1 cellular context compared by ENCODE assay signal in genomic region chr16:67435758-67436164, GRCh38.
A peak's percentile ranks its signal among the peaks of the same experiment; 100 is the strongest.
TF ChIP-seq lines count a peak whose summit lies in the region.

No MANE protein-coding gene starts in this region.

TF ChIP-seq in HepG2, 621 proteins besides CTCF, POLR2A, EP300 and RAD21:
- TF ChIP-seq AGO2 (optimal IDR thresholded peaks at IDR 0.05; ENCODE audit: low read depth, low read length) (peak; percentile 86), SYNCRIP (IDR thresholded peaks at IDR 0.05; ENCODE audit: insufficient read depth, low read depth, low read length) (no peak), NONO (IDR thresholded peaks at IDR 0.05) (no peak), NONO (CRISPR knock-in tag; conservative IDR thresholded peaks at IDR 0.05) (0 out of 2 replicates have a peak, but pooled peaks have one; percentile 29), CEBPB (IDR thresholded peaks at IDR 0.05; ENCODE audit: borderline replicate concordance, low read depth, low read length) (no peak)
- TF ChIP-seq, protein P1, sequence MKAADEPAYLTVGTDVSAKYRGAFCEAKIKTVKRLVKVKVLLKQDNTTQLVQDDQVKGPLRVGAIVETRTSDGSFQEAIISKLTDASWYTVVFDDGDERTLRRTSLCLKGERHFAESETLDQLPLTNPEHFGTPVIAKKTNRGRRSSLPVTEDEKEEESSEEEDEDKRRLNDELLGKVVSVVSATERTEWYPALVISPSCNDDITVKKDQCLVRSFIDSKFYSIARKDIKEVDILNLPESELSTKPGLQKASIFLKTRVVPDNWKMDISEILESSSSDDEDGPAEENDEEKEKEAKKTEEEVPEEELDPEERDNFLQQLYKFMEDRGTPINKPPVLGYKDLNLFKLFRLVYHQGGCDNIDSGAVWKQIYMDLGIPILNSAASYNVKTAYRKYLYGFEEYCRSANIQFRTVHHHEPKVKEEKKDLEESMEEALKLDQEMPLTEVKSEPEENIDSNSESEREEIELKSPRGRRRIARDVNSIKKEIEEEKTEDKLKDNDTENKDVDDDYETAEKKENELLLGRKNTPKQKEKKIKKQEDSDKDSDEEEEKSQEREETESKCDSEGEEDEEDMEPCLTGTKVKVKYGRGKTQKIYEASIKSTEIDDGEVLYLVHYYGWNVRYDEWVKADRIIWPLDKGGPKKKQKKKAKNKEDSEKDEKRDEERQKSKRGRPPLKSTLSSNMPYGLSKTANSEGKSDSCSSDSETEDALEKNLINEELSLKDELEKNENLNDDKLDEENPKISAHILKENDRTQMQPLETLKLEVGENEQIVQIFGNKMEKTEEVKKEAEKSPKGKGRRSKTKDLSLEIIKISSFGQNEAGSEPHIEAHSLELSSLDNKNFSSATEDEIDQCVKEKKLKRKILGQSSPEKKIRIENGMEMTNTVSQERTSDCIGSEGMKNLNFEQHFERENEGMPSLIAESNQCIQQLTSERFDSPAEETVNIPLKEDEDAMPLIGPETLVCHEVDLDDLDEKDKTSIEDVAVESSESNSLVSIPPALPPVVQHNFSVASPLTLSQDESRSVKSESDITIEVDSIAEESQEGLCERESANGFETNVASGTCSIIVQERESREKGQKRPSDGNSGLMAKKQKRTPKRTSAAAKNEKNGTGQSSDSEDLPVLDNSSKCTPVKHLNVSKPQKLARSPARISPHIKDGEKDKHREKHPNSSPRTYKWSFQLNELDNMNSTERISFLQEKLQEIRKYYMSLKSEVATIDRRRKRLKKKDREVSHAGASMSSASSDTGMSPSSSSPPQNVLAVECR (CRISPR knock-in tag; IDR thresholded peaks at IDR 0.05; ENCODE audit: borderline replicate concordance): 0 out of 2 replicates have a peak, but pooled peaks have one; percentile 10
